20 cellular contexts compared by ENCODE assay signal in the genomic region with DNA sequence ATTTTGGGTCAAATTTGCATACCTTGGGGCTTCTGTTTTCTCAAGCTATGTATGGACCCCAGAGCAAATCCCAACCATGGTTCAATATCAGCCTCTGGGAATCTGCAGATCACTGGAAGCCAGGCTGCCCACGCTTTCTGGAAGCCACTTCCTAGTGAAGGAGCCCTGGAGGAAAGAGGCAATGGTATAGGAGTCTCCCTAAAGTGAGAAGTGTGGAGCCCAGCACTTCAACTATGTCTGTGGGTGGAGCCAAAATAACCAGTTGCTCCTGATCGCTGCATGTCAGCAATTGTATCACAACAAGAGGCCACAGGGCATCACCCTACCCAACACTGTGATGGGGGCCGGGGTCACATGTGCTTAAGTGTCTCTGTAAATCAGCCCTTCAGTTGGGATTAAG. TPM values are rescaled to one million over a fixed set of nuclear protein-coding genes. Genes with fewer than 3 reads are reported as not detected.
DNase-seq lines count a peak whose midpoint lies in the region; ATAC-seq and TF ChIP-seq lines count a peak whose summit lies in the region.
"Had no signal": no experiment of that assay in that cellular context is flagged by ENCODE, and none has a peak within 500 bp of the region (broad histone marks: within the 10 kb centered on the region; RNA-seq: fewer than 3 reads in every experiment).

No MANE protein-coding gene starts in this region.

- peaks cover 12% of the 10 kb centered on the region for H3K27me3 Mint-ChIP-seq in dendritic cell treated with granulocyte-macrophage colony-stimulating factor and Interleukin-4, amounts not matched to agents 40 ng/mL and 50 ng/mL, for 4 days

- H2BK5ac ChIP-seq in IMR-90 (ENCODE audit: low read depth, low read length, poor library complexity, severe bottlenecking) = no peak overlapping the region

- DNase-seq in IMR-90 (no peak), 8988T (no peak), lower lobe of right lung (no peak), HAP-1 (ENCODE audit: low spot score in 2 of 2) (no peak)
- DNase-seq: CD8-positive, alpha-beta memory T cell; DMS79 treated with DMSO at 0.1 percent for 48 hours; GM23248; KG1; MV-4-11; NCI-H187 treated with DMSO at 0.1 percent for 48 hours; NCI-H2227 treated with DMSO at 0.1 percent for 48 hours; NCI-H510A treated with DMSO at 0.1 percent for 48 hours; NCI-H774; PC-9; SW 1271 had no signal

- TF ChIP-seq POLR2A in IMR-90 (IDR thresholded peaks at IDR 0.05; ENCODE audit: low read depth, low read length) = no peak

- H3K27ac ChIP-seq in BLaER1 treated with 17β-estradiol and CSF1 and Interleukin-3, amounts not matched to agents 10 nM and 100 nM = peak overlapping the region; percentile 44 to 95 (median 86); a peak in 21 of 22 replicates
- H3K27ac ChIP-seq in IMR-90 (ENCODE audit: insufficient read depth, low read length) = no peak overlapping the region
- H3K27ac ChIP-seq in neutrophil = peak overlapping the region; percentile 99
- H3K27ac ChIP-seq in lower lobe of right lung = no peak overlapping the region

- H3K4me3 ChIP-seq in BLaER1 treated with 17β-estradiol and CSF1 and Interleukin-3, amounts not matched to agents 10 nM and 100 nM = no peak overlapping the region
- H3K4me3 ChIP-seq in IMR-90 (ENCODE audit: insufficient read depth, low read depth, low read length) (no peak overlapping the region), neutrophil (ENCODE audit: low read depth in 1 of 2, low read length in 1 of 2) (peak overlapping the region in 1 of 2 experiments; percentile 12), lower lobe of right lung (no peak overlapping the region), HAP-1 (no peak overlapping the region)
- H3K4me3 ChIP-seq: A549, GM23248, PC-9 had no signal

- H3K9me3 Mint-ChIP-seq in dendritic cell treated with granulocyte-macrophage colony-stimulating factor and Interleukin-4, amounts not matched to agents 40 ng/mL and 50 ng/mL, for 4 days = no peaks in the 10 kb centered on the region

- TF ChIP-seq RAD21 in IMR-90 (IDR thresholded peaks at IDR 0.05; ENCODE audit: low read length) = no peak

- in situ Hi-C loops in IMR-90 (cut with MboI; ENCODE audit: low sequenced_read_pairs) (no loop called here), HAP-1 (cut with MboI; ENCODE audit: low sequenced_read_pairs) (no loop called here)

- H3K4me3 Mint-ChIP-seq in dendritic cell treated with granulocyte-macrophage colony-stimulating factor and Interleukin-4, amounts not matched to agents 40 ng/mL and 50 ng/mL, for 4 days = no peak overlapping the region
- H3K4me3 Mint-ChIP-seq: CD8-positive, alpha-beta memory T cell had no signal

- peak overlapping the region; percentile 75 for H3K27ac Mint-ChIP-seq in dendritic cell treated with granulocyte-macrophage colony-stimulating factor and Interleukin-4, amounts not matched to agents 40 ng/mL and 50 ng/mL, for 4 days

- no CpG with 5 or more reads among the region's 3 CpGs for WGBS in IMR-90 (ENCODE audit: extremely low coverage in 2 of 2, insufficient read length in 1 of 2), 2 experiments

- H2BK120ac ChIP-seq in IMR-90 (ENCODE audit: low read depth, low read length) = no peak overlapping the region; the same call in 1 of the 2 replicates

- H2BK15ac ChIP-seq in IMR-90 (ENCODE audit: low read depth, low read length) = 0 out of 3 replicates have a peak overlapping the region, but pooled peaks have one; percentile 82

- no peaks in the 10 kb centered on the region for H3K27me3 ChIP-seq in BLaER1 treated with 17β-estradiol and CSF1 and Interleukin-3, amounts not matched to agents 10 nM and 100 nM
- H3K27me3 ChIP-seq in IMR-90 (ENCODE audit: control insufficient read depth, insufficient read depth, low read length) (no peaks in the 10 kb centered on the region), neutrophil (no peaks in the 10 kb centered on the region), lower lobe of right lung (ENCODE audit: low read depth) (no peaks in the 10 kb centered on the region), HAP-1 (ENCODE audit: low read depth) (no peaks in the 10 kb centered on the region)

- H3K18ac ChIP-seq in IMR-90 (ENCODE audit: low read depth, low read length) = peak overlapping the region; percentile 57

- peaks cover 7 to 38% (median 27%) of the 10 kb centered on the region in 10 experiments for H3K4me1 ChIP-seq in BLaER1 treated with 17β-estradiol and CSF1 and Interleukin-3, amounts not matched to agents 10 nM and 100 nM
- H3K4me1 ChIP-seq in IMR-90 (ENCODE audit: control insufficient read depth, insufficient read depth, low read length) (peaks cover 12% of the 10 kb centered on the region), neutrophil (ENCODE audit: control insufficient read depth in 1 of 2, insufficient read depth in 1 of 2, low read depth in 1 of 2, low read length in 1 of 2) (peaks cover 28 to 30% of the 10 kb centered on the region in 2 experiments), lower lobe of right lung (peaks cover 17% of the 10 kb centered on the region), HAP-1 (no peaks in the 10 kb centered on the region)

- H2AK9ac ChIP-seq in IMR-90 (replicated peaks; ENCODE audit: low read depth, low read length, poor library complexity) = no peak overlapping the region

- H2AFZ ChIP-seq in IMR-90 (replicated peaks; ENCODE audit: low read length, poor library complexity) = no peak overlapping the region
- H2AFZ ChIP-seq: GM23248, PC-9 had no signal

- H3K9ac ChIP-seq in BLaER1 treated with 17β-estradiol and CSF1 and Interleukin-3, amounts not matched to agents 10 nM and 100 nM = peak overlapping the region in 4 of 11 experiments; percentile 24 to 77 (median 68); a peak in 9 of 22 replicates
- H3K9ac ChIP-seq in IMR-90 (ENCODE audit: low read depth, low read length) = no peak overlapping the region

- POLR2A ChIA-PET in IMR-90 (lab: Charles Lee; ENCODE audit: unreplicated experiment) = no interaction called here

- dilution Hi-C loops in IMR-90 (cut with HindIII; ENCODE audit: low sequenced_read_pairs, unreplicated experiment) = no loop called here

- no peak for ATAC-seq in IMR-90 (ENCODE audit: low read depth)
- ATAC-seq in lower lobe of right lung = no peak
- ATAC-seq in HG03025 (IDR thresholded peaks at IDR 0.05; ENCODE audit: low FRiP score, unreplicated experiment) = no peak

- TF ChIP-seq CTCF in IMR-90 (conservative IDR thresholded peaks at IDR 0.05; ENCODE audit: low read depth, low read length) (no peak), neutrophil (IDR thresholded peaks at IDR 0.05) (no peak), lower lobe of right lung (IDR thresholded peaks at IDR 0.05) (no peak)

- H3K9me1 ChIP-seq in IMR-90 (ENCODE audit: insufficient read depth, low read length) = peaks cover 3% of the 10 kb centered on the region

- H3K14ac ChIP-seq in IMR-90 (replicated peaks; ENCODE audit: low read depth, low read length) = 0 out of 2 replicates have a peak overlapping the region, but pooled peaks have one; percentile 37

- BruUV-seq in IMR-90 (replicated peaks; lab: Mats Ljungman, UMichigan) = no TSS peak

- peaks cover 31% of the 10 kb centered on the region for H3K4me1 Mint-ChIP-seq in dendritic cell treated with granulocyte-macrophage colony-stimulating factor and Interleukin-4, amounts not matched to agents 40 ng/mL and 50 ng/mL, for 4 days (ENCODE audit: low read depth)

- no peak overlapping the region for H4K91ac ChIP-seq in IMR-90 (ENCODE audit: insufficient read depth, low read depth, low read length)

- CTCF ChIA-PET in IMR-90 (lab: Yijun Ruan, JAX) = interaction anchor here (1.1 kb wide), 1 partner anchor 26 kb away, joined by 4 read pairs; no protein-coding TSS in a partner anchor

- H3K36me3 ChIP-seq in BLaER1 treated with 17β-estradiol and CSF1 and Interleukin-3, amounts not matched to agents 10 nM and 100 nM = 0 out of 22 replicates have a peak, but pooled peaks cover 0 to 4% (median 0%) of the 10 kb centered on the region in 11 experiments
- H3K36me3 ChIP-seq in IMR-90 (ENCODE audit: control insufficient read depth, insufficient read depth, low read length) = no peaks in the 10 kb centered on the region
- no peaks in the 10 kb centered on the region for H3K36me3 ChIP-seq in neutrophil
- H3K36me3 ChIP-seq in lower lobe of right lung = no peaks in the 10 kb centered on the region
- no peaks in the 10 kb centered on the region for H3K36me3 ChIP-seq in HAP-1 (replicated peaks)

- H3K4ac ChIP-seq in IMR-90 (ENCODE audit: low read depth, low read length) = peak overlapping the region; percentile 83; the same call in 1 of the 2 replicates

- H4K5ac ChIP-seq in IMR-90 (ENCODE audit: low read depth, low read length) = no peak overlapping the region

- no peak overlapping the region for H3K56ac ChIP-seq in IMR-90 (ENCODE audit: extremely low read depth, insufficient read depth, low read length)

- H3K4me2 ChIP-seq in BLaER1 treated with 17β-estradiol and CSF1 and Interleukin-3, amounts not matched to agents 10 nM and 100 nM = peak overlapping the region in 8 of 11 experiments; percentile 31 to 95 (median 74); a peak in 12 of 22 replicates
- no peak overlapping the region for H3K4me2 ChIP-seq in IMR-90 (ENCODE audit: low read depth, low read length)

- peak overlapping the region in 1 of 2 experiments; percentile 6; a peak in 1 of 4 replicates for H4K8ac ChIP-seq in IMR-90 (ENCODE audit: low read depth in 2 of 2, low read length in 2 of 2)

- H2BK20ac ChIP-seq in IMR-90 (ENCODE audit: low read depth, low read length) = no peak overlapping the region

- H2AK5ac ChIP-seq in IMR-90 (ENCODE audit: low read depth, low read length) = peak overlapping the region; percentile 30; the same call in 1 of the 2 replicates

- H3K9me3 ChIP-seq in BLaER1 treated with 17β-estradiol and CSF1 and Interleukin-3, amounts not matched to agents 10 nM and 100 nM (replicated peaks in 1 of 11) = peaks cover 4 to 14% (median 5%) of the 10 kb centered on the region in 11 experiments
- H3K9me3 ChIP-seq in IMR-90 (ENCODE audit: control insufficient read depth, insufficient read depth, low read length) = no peaks in the 10 kb centered on the region
- H3K9me3 ChIP-seq in neutrophil = no peaks in the 10 kb centered on the region
- no peaks in the 10 kb centered on the region for H3K9me3 ChIP-seq in lower lobe of right lung
- H3K9me3 ChIP-seq in HAP-1 = no peaks in the 10 kb centered on the region

- H3K23ac ChIP-seq in IMR-90 (ENCODE audit: low read depth, low read length) = no peak overlapping the region

- no peaks in the 10 kb centered on the region for H3K79me1 ChIP-seq in IMR-90 (ENCODE audit: low read depth in 1 of 2, low read length in 2 of 2)

- no peaks in the 10 kb centered on the region for H4K20me1 ChIP-seq in BLaER1 treated with 17β-estradiol and CSF1 and Interleukin-3, amounts not matched to agents 10 nM and 100 nM
- no peaks in the 10 kb centered on the region for H4K20me1 ChIP-seq in IMR-90 (ENCODE audit: insufficient read depth, low read length)

- intact Hi-C loops in IMR-90 (cut with micrococcal nuclease) = no loop called here
- intact Hi-C loops in dendritic cell treated with granulocyte-macrophage colony-stimulating factor and Interleukin-4, amounts not matched to agents 40 ng/mL and 50 ng/mL, for 4 days (cut with micrococcal nuclease) = no loop called here
- intact Hi-C loops in lower lobe of right lung (cut with DNase I) = no loop called here

- H3K36me3 Mint-ChIP-seq in dendritic cell treated with granulocyte-macrophage colony-stimulating factor and Interleukin-4, amounts not matched to agents 40 ng/mL and 50 ng/mL, for 4 days (ENCODE audit: low read depth) = no peaks in the 10 kb centered on the region
- H3K36me3 Mint-ChIP-seq: CD8-positive, alpha-beta memory T cell had no signal

RNA-seq across cellular contexts. Expression of gene ETS2, which starts 26.9 kb away (rescaled TPM):
- total RNA-seq in IMR-90 (2012; rRNA removed) (20.6 and 21.7 TPM in 2 replicates), lower lobe of right lung (160 TPM)
- 21.3 and 22.8 TPM in 2 replicates for polyA plus RNA-seq in IMR-90 (2012; rRNA removed)
- polyA plus RNA-seq in IMR-90 (2012; cell fraction: cytosol; rRNA removed) = 18.3 and 18.4 TPM in 2 replicates
- 42.7 and 92.6 TPM in 2 replicates for polyA plus RNA-seq in IMR-90 (2012; cell fraction: nucleus; rRNA removed; ENCODE audit: low replicate concordance)

Comparison
In these comparisons a context has a peak if more than half of its experiments do, and no peak if none do; other contexts are left out.
1. H3K27ac ChIP-seq: peak in BLaER1 treated with 17β-estradiol and CSF1 and Interleukin-3, amounts not matched to agents 10 nM and 100 nM (11 of 11) and neutrophil (single experiment); none in IMR-90 (single experiment) and lower lobe of right lung (single experiment).